Comparison of ENCODE assay signal across 25 cellular contexts in genomic region chr16:51523400-51523799, GRCh38.
DNase-seq lines count a peak whose midpoint lies in the region; ATAC-seq and TF ChIP-seq lines count a peak whose summit lies in the region.
"Had no signal": no experiment of that assay in that cellular context is flagged by ENCODE, and none has a peak within 500 bp of the region (broad histone marks: within the 10 kb centered on the region; RNA-seq: fewer than 3 reads in every experiment).

No MANE protein-coding gene starts in this region.

- intact Hi-C loops in posterior cingulate gyrus (cut with DNase I) = loop anchor here (10.0 kb wide), 1 partner anchor 369 kb away; the partner anchor contains the start of gene SALL1

- peaks cover 18% of the 10 kb centered on the region for H3K9me3 Mint-ChIP-seq in progenitor cell of endocrine pancreas (ENCODE audit: low read depth)

- in situ Hi-C loops in astrocyte of the cerebellum (cut with HindIII; ENCODE audit: low sequenced_read_pairs) = no loop called here

- H3K36me3 Mint-ChIP-seq in progenitor cell of endocrine pancreas (ENCODE audit: insufficient read depth) = peaks cover 1% of the 10 kb centered on the region
- H3K36me3 Mint-ChIP-seq: CD8-positive, alpha-beta T cell had no signal

- no peak overlapping the region for H3K4me3 ChIP-seq in astrocyte of the cerebellum (ENCODE audit: low read depth, low read length)
- no peak overlapping the region for H3K4me3 ChIP-seq in foreskin fibroblast (ENCODE audit: low read depth in 1 of 2, low read length in 2 of 2)
- H3K4me3 ChIP-seq: dorsolateral prefrontal cortex, PC-9, prostate gland, SJCRH30, smooth muscle cell, transverse colon had no signal

- TF ChIP-seq CTCF in astrocyte of the cerebellum (IDR thresholded peaks at IDR 0.05; ENCODE audit: low read depth, low read length, missing control alignments) = no peak
- no peak for TF ChIP-seq CTCF in foreskin fibroblast (IDR thresholded peaks at IDR 0.05; ENCODE audit: low read depth, low read length)
- TF ChIP-seq CTCF in progenitor cell of endocrine pancreas (IDR thresholded peaks at IDR 0.05; ENCODE audit: unreplicated experiment) = no peak

- no peak overlapping the region for H3K27ac Mint-ChIP-seq in progenitor cell of endocrine pancreas
- H3K27ac Mint-ChIP-seq: CD8-positive, alpha-beta T cell; T-helper 17 cell had no signal

- no peak for ATAC-seq in HG03097 (IDR thresholded peaks at IDR 0.05; ENCODE audit: low FRiP score, unreplicated experiment)
- ATAC-seq: CD8-positive, alpha-beta T cell; left ventricle myocardium superior; stimulated activated naive CD8-positive, alpha-beta T cell treated with anti-CD3 and anti-CD28 coated beads, Interleukin-15, Interleukin-2, amounts not matched to agents 100 U/mL and 50 U/mL, for 24 hours; T-helper 17 cell had no signal

- DNase-seq in AG08395 (ENCODE audit: low spot score) (peak; percentile 32), NCI-H1092 (lab: John Stamatoyannopoulos, UW) (peak; percentile 26), astrocyte of the cerebellum (ENCODE audit: low read depth) (peak; percentile 40), foreskin fibroblast (peak; percentile 17 to 69), progenitor cell of endocrine pancreas (ENCODE audit: low spot score, unreplicated experiment) (no peak), posterior cingulate gyrus (no peak)
- no peak for DNase-seq in activated CD4-positive, alpha-beta T cell treated with anti-CD3 and anti-CD28 coated beads for 48 hours
- DNase-seq: activated CD4-positive, alpha-beta T cell treated with anti-CD3 and anti-CD28 coated beads, Interleukin-2, amount 50 U/mL, for 1 hour; activated CD8-positive, alpha-beta memory T cell treated with anti-CD3 and anti-CD28 coated beads, Interleukin-2, amount 50 U/mL, for 48 hours; activated effector memory CD4-positive, alpha-beta T cell treated with anti-CD3 and anti-CD28 coated beads, Interleukin-2, amount 50 U/mL, for 16 hours; caudate nucleus; CD8-positive, alpha-beta T cell; DMS53; dorsolateral prefrontal cortex; KG1; left ventricle myocardium superior; PC-9; SJCRH30; stimulated activated CD4-positive, alpha-beta T cell treated with anti-CD3 and anti-CD28 coated beads, Interleukin-4, amount 100 ng/mL, for 1 hour; stimulated activated naive CD8-positive, alpha-beta T cell treated with anti-CD3 and anti-CD28 coated beads, Interleukin-15, Interleukin-2, amounts not matched to agents 100 U/mL and 50 U/mL, for 24 hours; T-helper 17 cell; transverse colon had no signal

- H3K4me1 Mint-ChIP-seq in progenitor cell of endocrine pancreas (ENCODE audit: low read depth) = peaks cover 20% of the 10 kb centered on the region
- H3K4me1 Mint-ChIP-seq: T-helper 17 cell had no signal

- H3K27me3 Mint-ChIP-seq in progenitor cell of endocrine pancreas = peaks cover 14% of the 10 kb centered on the region
- H3K27me3 Mint-ChIP-seq: T-helper 17 cell had no signal

- H3K4me3 Mint-ChIP-seq in progenitor cell of endocrine pancreas (ENCODE audit: low read depth) = no peak overlapping the region
- H3K4me3 Mint-ChIP-seq: CD8-positive, alpha-beta T cell; T-helper 17 cell had no signal

Comparison
In these comparisons a context has a peak if more than half of its experiments do, and no peak if none do; other contexts are left out.
1. DNase-seq: peak in AG08395 (single experiment), NCI-H1092 (single experiment), astrocyte of the cerebellum (single experiment) and foreskin fibroblast (2 of 2); none in progenitor cell of endocrine pancreas (single experiment), activated CD4-positive, alpha-beta T cell treated with anti-CD3 and anti-CD28 coated beads for 48 hours (single experiment) and posterior cingulate gyrus (0 of 10).